Comparison of ENCODE assay signal across 1 cellular context in genomic region chr17:59093145-59093701, GRCh38.
TF ChIP-seq lines count a peak whose summit lies in the region.

No MANE protein-coding gene starts in this region.

TF ChIP-seq in endothelial cell of umbilical vein, 7 proteins besides CTCF, POLR2A, EP300 and RAD21:
- TF ChIP-seq MYC (IDR thresholded peaks at IDR 0.05; ENCODE audit: low read depth, low read length) = no peak
- TF ChIP-seq EZH2 (IDR thresholded peaks at IDR 0.05; ENCODE audit: borderline replicate concordance, low read depth, low read length, severe bottlenecking) = no peak
- TF ChIP-seq POLR2AphosphoS5 (IDR thresholded peaks at IDR 0.05; ENCODE audit: insufficient read depth, low read depth, low read length) = no peak
- TF ChIP-seq JUN (IDR thresholded peaks at IDR 0.05; ENCODE audit: borderline replicate concordance, insufficient read depth, insufficient read length, low read depth) = no peak
- no peak for TF ChIP-seq GATA2 (IDR thresholded peaks at IDR 0.05; ENCODE audit: insufficient read depth, insufficient read length, low read depth, low read length)
